In the genomic region with DNA sequence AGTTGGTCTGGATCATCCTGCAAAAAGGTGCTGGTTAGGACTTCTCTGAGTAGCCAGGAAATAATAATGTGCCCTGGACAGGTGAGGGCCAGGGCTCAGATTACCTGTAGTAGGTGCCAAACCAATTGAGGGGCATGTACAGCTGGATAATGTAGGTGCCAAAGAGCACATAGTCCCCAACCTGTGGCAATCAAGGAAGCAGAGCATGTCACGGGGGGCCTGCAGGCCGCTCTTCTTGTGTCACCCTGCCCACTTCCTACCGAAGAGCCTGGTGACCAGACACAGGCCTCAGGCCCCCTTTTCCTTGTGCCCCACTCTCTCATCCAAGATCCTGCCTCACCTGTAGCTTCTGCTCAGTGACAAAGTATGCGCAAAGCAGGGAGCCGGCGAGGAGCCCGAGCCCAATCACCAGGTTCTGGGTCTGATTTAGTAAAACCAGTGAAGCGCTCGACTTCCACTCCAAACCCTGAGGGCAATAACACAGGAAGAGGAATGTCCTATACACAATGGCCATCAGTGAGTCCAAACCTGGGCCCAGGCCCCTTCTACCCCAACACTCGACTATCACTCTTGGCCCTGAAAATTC, we compare ENCODE assay signal across 20 cellular contexts. TPM values are rescaled to one million over a fixed set of nuclear protein-coding genes. Genes with fewer than 3 reads are reported as not detected.
DNase-seq lines count a peak whose midpoint lies in the region; ATAC-seq and TF ChIP-seq lines count a peak whose summit lies in the region.
"Had no signal": no experiment of that assay in that cellular context is flagged by ENCODE, and none has a peak within 500 bp of the region (broad histone marks: within the 10 kb centered on the region; RNA-seq: fewer than 3 reads in every experiment).

No MANE protein-coding gene starts in this region.

- H3K36me3 Mint-ChIP-seq in activated CD4-positive, alpha-beta T cell treated with anti-CD3 and anti-CD28 coated beads, Interleukin-2, amount 10 ng/mL, durations not matched to agents 24 days and 14 days (ENCODE audit: low read depth): peaks cover 45% of the 10 kb centered on the region
- peaks cover 66% of the 10 kb centered on the region for H3K36me3 Mint-ChIP-seq in MCF 10A (ENCODE audit: insufficient read depth, unreplicated experiment)

- no peak overlapping the region for H3K9ac ChIP-seq in mammary epithelial cell (ENCODE audit: insufficient read depth, low read length)

- H3K79me2 ChIP-seq in mammary epithelial cell (ENCODE audit: insufficient read depth, low read length): no peaks in the 10 kb centered on the region

- H3K4me1 Mint-ChIP-seq in activated CD4-positive, alpha-beta T cell treated with anti-CD3 and anti-CD28 coated beads, Interleukin-2, amount 10 ng/mL, durations not matched to agents 24 days and 14 days: peaks cover 45% of the 10 kb centered on the region
- peaks cover 1% of the 10 kb centered on the region for H3K4me1 Mint-ChIP-seq in MCF 10A (ENCODE audit: insufficient read depth, unreplicated experiment)

- CTCF ChIA-PET in MCF 10A (lab: Yijun Ruan, JAX) (interaction anchor here (0.9 to 1.0 kb wide), 2 partner anchors 78 to 81 kb away, joined by 3 to 4 read pairs; no protein-coding TSS in a partner anchor), mammary epithelial cell (lab: Charles Lee; ENCODE audit: low non-redundant PET) (no interaction called here)

- no peaks in the 10 kb centered on the region for H3K27me3 Mint-ChIP-seq in activated CD4-positive, alpha-beta T cell treated with anti-CD3 and anti-CD28 coated beads, Interleukin-2, amount 10 ng/mL, durations not matched to agents 24 days and 14 days
- H3K27me3 Mint-ChIP-seq in MCF 10A (ENCODE audit: insufficient read depth, unreplicated experiment): no peaks in the 10 kb centered on the region
- H3K27me3 Mint-ChIP-seq: CD4-positive, CD25-positive, alpha-beta regulatory T cell had no signal

- intact Hi-C loops in activated CD4-positive, alpha-beta T cell treated with anti-CD3 and anti-CD28 coated beads, Interleukin-2, amount 10 ng/mL, durations not matched to agents 24 days and 14 days (cut with micrococcal nuclease): no loop called here
- intact Hi-C loops in MCF 10A (cut with micrococcal nuclease) (no loop called here), mammary epithelial cell (cut with micrococcal nuclease) (no loop called here)

- ATAC-seq in GM19324 (IDR thresholded peaks at IDR 0.05; ENCODE audit: low FRiP score, unreplicated experiment): no peak
- ATAC-seq: GM12878, HepG2 had no signal

- no peaks in the 10 kb centered on the region for H3K27me3 ChIP-seq in mammary epithelial cell (ENCODE audit: insufficient read depth, low read length)
- H3K27me3 ChIP-seq: BE2C had no signal

- H3K4me2 ChIP-seq in mammary epithelial cell (ENCODE audit: insufficient read depth, low read depth, low read length): no peak overlapping the region

- no peaks in the 10 kb centered on the region for H3K9me3 Mint-ChIP-seq in activated CD4-positive, alpha-beta T cell treated with anti-CD3 and anti-CD28 coated beads, Interleukin-2, amount 10 ng/mL, durations not matched to agents 24 days and 14 days
- H3K9me3 Mint-ChIP-seq in MCF 10A (ENCODE audit: unreplicated experiment): no peaks in the 10 kb centered on the region
- H3K9me3 Mint-ChIP-seq: CD8-positive, alpha-beta memory T cell; H9 had no signal

- H3K36me3 ChIP-seq in mammary epithelial cell (ENCODE audit: insufficient read depth, low read length): peaks cover 9% of the 10 kb centered on the region

- H3K4me3 Mint-ChIP-seq in activated CD4-positive, alpha-beta T cell treated with anti-CD3 and anti-CD28 coated beads, Interleukin-2, amount 10 ng/mL, durations not matched to agents 24 days and 14 days: no peak overlapping the region
- no peak overlapping the region for H3K4me3 Mint-ChIP-seq in MCF 10A (ENCODE audit: unreplicated experiment)
- H3K4me3 Mint-ChIP-seq: CD4-positive, CD25-positive, alpha-beta regulatory T cell; H9 had no signal

- dilution Hi-C loops in mammary epithelial cell (cut with HindIII; ENCODE audit: low sequenced_read_pairs): loop anchor here (5.0 kb wide), 1 partner anchor 49 kb away; no protein-coding TSS in a partner anchor

- POLR2A ChIA-PET in MCF 10A (lab: Yijun Ruan, JAX): interaction anchor here (2.0 kb wide), 1 partner anchor 16 kb away, joined by 7 read pairs; the partner anchor contains the start of genes ANKZF1 and ATG9A

- no peaks in the 10 kb centered on the region for H4K20me1 ChIP-seq in mammary epithelial cell (ENCODE audit: insufficient read depth, low read length)

- no TSS peak for BruUV-seq in MCF 10A (replicated peaks; lab: Mats Ljungman, UMichigan)
- no TSS peak for BruUV-seq in mammary epithelial cell (replicated peaks; lab: Mats Ljungman, UMichigan)

- in situ Hi-C loops in mammary epithelial cell (cut with MboI; ENCODE audit: low sequenced_read_pairs in 2 of 2): no loop called here

- H3K4me1 ChIP-seq in mammary epithelial cell (ENCODE audit: insufficient read depth, low read length): peaks cover 12% of the 10 kb centered on the region
- H3K4me1 ChIP-seq: BE2C had no signal

- no peak for TF ChIP-seq CTCF in MCF 10A (IDR thresholded peaks at IDR 0.05; ENCODE audit: unreplicated experiment)
- no peak for TF ChIP-seq CTCF in mammary epithelial cell (conservative IDR thresholded peaks at IDR 0.05 in 1 of 2, IDR thresholded peaks at IDR 0.05 in 1 of 2; ENCODE audit: extremely low read depth in 1 of 2, insufficient read depth in 1 of 2, low read depth in 1 of 2, low read length in 2 of 2)
- TF ChIP-seq CTCF in coronary artery (IDR thresholded peaks at IDR 0.05): no peak

- H3K4me3 ChIP-seq in mammary epithelial cell (replicated peaks in 1 of 3; ENCODE audit: insufficient read depth in 1 of 3, low read depth in 2 of 3, low read length in 3 of 3) (no peak overlapping the region), coronary artery (no peak overlapping the region)
- H3K4me3 ChIP-seq: GM12878 had no signal

- no peaks in the 10 kb centered on the region for H3K9me3 ChIP-seq in mammary epithelial cell (replicated peaks; ENCODE audit: insufficient read depth, low read length)
- H3K9me3 ChIP-seq: BE2C had no signal

- DNase-seq in activated CD4-positive, alpha-beta T cell treated with anti-CD3 and anti-CD28 coated beads, Interleukin-2, amount 10 ng/mL, durations not matched to agents 24 days and 14 days: peak; percentile 52
- DNase-seq in activated CD4-positive, alpha-beta T cell treated with anti-CD3 and anti-CD28 coated beads, Interleukin-2, amount 50 U/mL, for 4 hours: no peak
- DNase-seq in MCF 10A (ENCODE audit: unreplicated experiment) (no peak), mammary epithelial cell (no peak), coronary artery (ENCODE audit: low spot score) (peak; percentile 47), NCI-H2107 treated with DMSO at 0.1 percent for 48 hours (lab: John Stamatoyannopoulos, UW; ENCODE audit: unreplicated experiment) (no peak)
- DNase-seq: ACHN; BE2C; C1 segment of cervical spinal cord; CD4-positive, CD25-positive, alpha-beta regulatory T cell; CD8-positive, alpha-beta memory T cell; COR-L47; DMS 273 treated with DMSO at 0.1 percent for 48 hours; DMS53; DND-41; EL; H9 had no signal

- WGBS in mammary epithelial cell (ENCODE audit: low coverage, missing lambda C conversion rate): 88% methylated on average over 9 of the region's 10 CpGs

- no peak overlapping the region for H3K27ac Mint-ChIP-seq in activated CD4-positive, alpha-beta T cell treated with anti-CD3 and anti-CD28 coated beads, Interleukin-2, amount 10 ng/mL, durations not matched to agents 24 days and 14 days
- peak overlapping the region; percentile 40 for H3K27ac Mint-ChIP-seq in MCF 10A (ENCODE audit: low read depth, unreplicated experiment)

- no peak overlapping the region for H3K27ac ChIP-seq in mammary epithelial cell (ENCODE audit: insufficient read depth, low read depth, low read length)
- no peak overlapping the region for H3K27ac ChIP-seq in coronary artery

- H2AFZ ChIP-seq in mammary epithelial cell (ENCODE audit: low read depth, low read length): no peak overlapping the region

RNA-seq across cellular contexts. Expression of gene ABCB6, which starts 5.2 kb away (rescaled TPM):
- 28.8 TPM in 2 replicates for total RNA-seq in activated CD4-positive, alpha-beta T cell treated with anti-CD3 and anti-CD28 coated beads, Interleukin-2, amount 10 ng/mL, durations not matched to agents 24 days and 14 days
- total RNA-seq in MCF 10A (2022) (13.8 and 18.8 TPM in 2 replicates), mammary epithelial cell (10 to 100 TPM in 1 of 2 donors, 1 to 10 TPM in 1; 9.6 to 15.7 TPM)
- 10.7 TPM for polyA plus RNA-seq in mammary epithelial cell
- 14.1 TPM for polyA minus RNA-seq in mammary epithelial cell

RNA-seq across cellular contexts. Expression of gene ZFAND2B, which starts 7.0 kb away (rescaled TPM):
- 36.7 and 37.4 TPM in 2 replicates for total RNA-seq in activated CD4-positive, alpha-beta T cell treated with anti-CD3 and anti-CD28 coated beads, Interleukin-2, amount 10 ng/mL, durations not matched to agents 24 days and 14 days
- 61.0 and 73.1 TPM in 2 replicates for total RNA-seq in MCF 10A (2022)
- total RNA-seq in mammary epithelial cell: 10 to 100 TPM; 23.7 to 33.8 TPM
- polyA plus RNA-seq in mammary epithelial cell: 32.0 TPM
- polyA minus RNA-seq in mammary epithelial cell: 41.3 TPM

RNA-seq across cellular contexts. Expression of gene ATG9A, which starts 15.9 kb away (rescaled TPM):
- 61.6 and 67.2 TPM in 2 replicates for total RNA-seq in activated CD4-positive, alpha-beta T cell treated with anti-CD3 and anti-CD28 coated beads, Interleukin-2, amount 10 ng/mL, durations not matched to agents 24 days and 14 days
- total RNA-seq in MCF 10A (2022) (52.1 and 60.8 TPM in 2 replicates), mammary epithelial cell (10 to 100 TPM; 60.4 to 74.5 TPM)
- polyA plus RNA-seq in mammary epithelial cell: 59.0 TPM
- 146 TPM for polyA minus RNA-seq in mammary epithelial cell

RNA-seq across cellular contexts. Expression of gene ANKZF1, which starts 16.0 kb away (rescaled TPM):
- total RNA-seq in activated CD4-positive, alpha-beta T cell treated with anti-CD3 and anti-CD28 coated beads, Interleukin-2, amount 10 ng/mL, durations not matched to agents 24 days and 14 days: 144 and 149 TPM in 2 replicates
- 45.5 and 45.6 TPM in 2 replicates for total RNA-seq in MCF 10A (2022)
- total RNA-seq in mammary epithelial cell: 10 to 100 TPM; 29.2 to 52.9 TPM
- polyA plus RNA-seq in mammary epithelial cell: 32.4 TPM
- 34.0 TPM for polyA minus RNA-seq in mammary epithelial cell

RNA-seq across cellular contexts. Expression of gene GLB1L, which starts 31.7 kb away (rescaled TPM):
- 4.6 and 4.9 TPM in 2 replicates for total RNA-seq in activated CD4-positive, alpha-beta T cell treated with anti-CD3 and anti-CD28 coated beads, Interleukin-2, amount 10 ng/mL, durations not matched to agents 24 days and 14 days
- total RNA-seq in MCF 10A (2022): 4.9 and 7.5 TPM in 2 replicates
- 10 to 100 TPM in 1 of 2 donors, 1 to 10 TPM in 1; 5.5 to 21.8 TPM for total RNA-seq in mammary epithelial cell
- polyA plus RNA-seq in mammary epithelial cell: 6.2 TPM
- polyA minus RNA-seq in mammary epithelial cell: 3.6 TPM

Comparison
In these comparisons a context has a peak if more than half of its experiments do, and no peak if none do; other contexts are left out.
1. DNase-seq: peak in activated CD4-positive, alpha-beta T cell treated with anti-CD3 and anti-CD28 coated beads, Interleukin-2, amount 10 ng/mL, durations not matched to agents 24 days and 14 days (single experiment) and coronary artery (single experiment); none in activated CD4-positive, alpha-beta T cell treated with anti-CD3 and anti-CD28 coated beads, Interleukin-2, amount 50 U/mL, for 4 hours (0 of 2), MCF 10A (single experiment), mammary epithelial cell (single experiment) and NCI-H2107 treated with DMSO at 0.1 percent for 48 hours (single experiment).